3 cellular contexts compared by ENCODE assay signal in genomic region chr12:82725741-82726140, GRCh38.
"Had no signal": no experiment of that assay in that cellular context is flagged by ENCODE, and none has a peak within 500 bp of the region (broad histone marks: within the 10 kb centered on the region; RNA-seq: fewer than 3 reads in every experiment).

No MANE protein-coding gene starts in this region.

- DNase-seq: GDM1, GF-D8 had no signal

- ATAC-seq: GM12878 had no signal

- H3K4me3 ChIP-seq: GM12878 had no signal
